16 cellular contexts compared by ENCODE assay signal in genomic region chr20:57625181-57625958, GRCh38. TPM values are rescaled to one million over a fixed set of nuclear protein-coding genes. Genes with fewer than 3 reads are reported as not detected.
DNase-seq lines count a peak whose midpoint lies in the region; ATAC-seq and TF ChIP-seq lines count a peak whose summit lies in the region.
"Had no signal": no experiment of that assay in that cellular context is flagged by ENCODE, and none has a peak within 500 bp of the region (broad histone marks: within the 10 kb centered on the region; RNA-seq: fewer than 3 reads in every experiment).

No MANE protein-coding gene starts in this region.

- no peaks in the 10 kb centered on the region for H3K36me3 ChIP-seq in CD4-positive, CD25-positive, alpha-beta regulatory T cell (ENCODE audit: control insufficient read depth, insufficient read depth, low read length)
- H3K36me3 ChIP-seq: BLaER1, Peyer's patch had no signal

- no peak overlapping the region for H3K4me3 ChIP-seq in CD4-positive, CD25-positive, alpha-beta regulatory T cell (ENCODE audit: low read depth, low read length)
- H3K4me3 ChIP-seq: BLaER1, Peyer's patch had no signal

- H3K27ac ChIP-seq in CD4-positive, CD25-positive, alpha-beta regulatory T cell (ENCODE audit: insufficient read depth, low read length, poor library complexity, severe bottlenecking): no peak overlapping the region
- H3K27ac ChIP-seq in CD4-positive, alpha-beta T cell (ENCODE audit: low read depth, low read length): no peak overlapping the region
- H3K27ac ChIP-seq: BLaER1, Peyer's patch had no signal

- H3K27me3 Mint-ChIP-seq in CD4-positive, CD25-positive, alpha-beta regulatory T cell: no peaks in the 10 kb centered on the region
- H3K27me3 Mint-ChIP-seq in CD4-positive, alpha-beta T cell: no peaks in the 10 kb centered on the region
- H3K27me3 Mint-ChIP-seq in activated CD4-positive, alpha-beta memory T cell treated with anti-CD3 and anti-CD28 coated beads, Interleukin-2, amount 10 ng/mL, durations not matched to agents 7 days and 5 days: peaks cover 28% of the 10 kb centered on the region
- no peaks in the 10 kb centered on the region for H3K27me3 Mint-ChIP-seq in naive thymus-derived CD8-positive, alpha-beta T cell

- intact Hi-C loops in CD4-positive, alpha-beta T cell (cut with DNase I, micrococcal nuclease): loop anchor here in 1 of 2 experiments (10.0 kb wide), 2 partner anchors 759 to 1029 kb away; partner anchors contain the start of genes STX16 and VAPB

- peaks cover 64% of the 10 kb centered on the region for H3K4me1 ChIP-seq in CD4-positive, CD25-positive, alpha-beta regulatory T cell (ENCODE audit: control insufficient read depth, insufficient read depth, low read length, poor library complexity, severe bottlenecking)

- peaks cover 9% of the 10 kb centered on the region for H3K36me3 Mint-ChIP-seq in CD4-positive, CD25-positive, alpha-beta regulatory T cell
- H3K36me3 Mint-ChIP-seq in CD4-positive, alpha-beta T cell (ENCODE audit: low read depth): peaks cover 48% of the 10 kb centered on the region
- H3K36me3 Mint-ChIP-seq in activated CD4-positive, alpha-beta memory T cell treated with anti-CD3 and anti-CD28 coated beads, Interleukin-2, amount 10 ng/mL, durations not matched to agents 7 days and 5 days (ENCODE audit: low read depth): peaks cover 22% of the 10 kb centered on the region
- peaks cover 9 to 24% (median 14%) of the 10 kb centered on the region in 3 donors for H3K36me3 Mint-ChIP-seq in naive thymus-derived CD8-positive, alpha-beta T cell

- ATAC-seq in CD4-positive, CD25-positive, alpha-beta regulatory T cell (ENCODE audit: low read depth in 2 of 2): no peak
- ATAC-seq in CD4-positive, alpha-beta T cell (ENCODE audit: poor library complexity): no peak
- ATAC-seq in naive thymus-derived CD8-positive, alpha-beta T cell: no peak
- ATAC-seq in GM19397 (IDR thresholded peaks at IDR 0.05; ENCODE audit: unreplicated experiment): no peak

- H3K27me3 ChIP-seq in CD4-positive, CD25-positive, alpha-beta regulatory T cell (ENCODE audit: control insufficient read depth, insufficient read depth, low read length): no peaks in the 10 kb centered on the region
- no peaks in the 10 kb centered on the region for H3K27me3 ChIP-seq in CD4-positive, alpha-beta T cell (ENCODE audit: control insufficient read depth, insufficient read depth, low read length)
- H3K27me3 ChIP-seq: BLaER1, Peyer's patch had no signal

- peaks cover 0 to 8% of the 10 kb centered on the region in 2 experiments for H3K9me3 ChIP-seq in CD4-positive, CD25-positive, alpha-beta regulatory T cell (ENCODE audit: control insufficient read depth in 2 of 2, low read length in 2 of 2)
- no peaks in the 10 kb centered on the region for H3K9me3 ChIP-seq in CD4-positive, alpha-beta T cell (ENCODE audit: control insufficient read depth, low read length)

- peaks cover 0 to 6% (median 3%) of the 10 kb centered on the region in 7 donors for H3K9me3 Mint-ChIP-seq in CD4-positive, CD25-positive, alpha-beta regulatory T cell
- H3K9me3 Mint-ChIP-seq in CD4-positive, alpha-beta T cell: peaks cover 3% of the 10 kb centered on the region
- H3K9me3 Mint-ChIP-seq in activated CD4-positive, alpha-beta memory T cell treated with anti-CD3 and anti-CD28 coated beads, Interleukin-2, amount 10 ng/mL, durations not matched to agents 7 days and 5 days: peaks cover 16% of the 10 kb centered on the region
- H3K9me3 Mint-ChIP-seq in naive thymus-derived CD8-positive, alpha-beta T cell: peaks cover 0 to 17% (median 5%) of the 10 kb centered on the region in 9 donors

- peak overlapping the region; percentile 0 to 74 (median 18) for H3K4me3 Mint-ChIP-seq in CD4-positive, CD25-positive, alpha-beta regulatory T cell
- H3K4me3 Mint-ChIP-seq in CD4-positive, alpha-beta T cell: peak overlapping the region; percentile 58
- no peak overlapping the region for H3K4me3 Mint-ChIP-seq in activated CD4-positive, alpha-beta memory T cell treated with anti-CD3 and anti-CD28 coated beads, Interleukin-2, amount 10 ng/mL, durations not matched to agents 7 days and 5 days
- H3K4me3 Mint-ChIP-seq in naive thymus-derived CD8-positive, alpha-beta T cell: peak overlapping the region in 7 of 10 donors; percentile 13 to 96 (median 72)

- POLR2A ChIA-PET in CD4-positive, alpha-beta T cell (lab: Charles Lee): no interaction called here
- POLR2A ChIA-PET in activated CD4-positive, alpha-beta memory T cell treated with anti-CD3 and anti-CD28 coated beads, Interleukin-2, amount 10 ng/mL, durations not matched to agents 7 days and 5 days (lab: Charles Lee): no interaction called here
- POLR2A ChIA-PET in naive thymus-derived CD8-positive, alpha-beta T cell (lab: Charles Lee): no interaction called here

- no peak for TF ChIP-seq CTCF in CD4-positive, alpha-beta T cell (IDR thresholded peaks at IDR 0.05)

- peaks cover 19 to 85% (median 48%) of the 10 kb centered on the region in 4 donors for H3K4me1 Mint-ChIP-seq in CD4-positive, CD25-positive, alpha-beta regulatory T cell
- H3K4me1 Mint-ChIP-seq in CD4-positive, alpha-beta T cell (ENCODE audit: low read depth): peaks cover 85% of the 10 kb centered on the region
- H3K4me1 Mint-ChIP-seq in activated CD4-positive, alpha-beta memory T cell treated with anti-CD3 and anti-CD28 coated beads, Interleukin-2, amount 10 ng/mL, durations not matched to agents 7 days and 5 days: peaks cover 65% of the 10 kb centered on the region
- H3K4me1 Mint-ChIP-seq in naive thymus-derived CD8-positive, alpha-beta T cell: peaks cover 34 to 89% (median 81%) of the 10 kb centered on the region in 4 donors

- peak overlapping the region in 2 of 3 donors; percentile 67 to 83 for H3K27ac Mint-ChIP-seq in CD4-positive, CD25-positive, alpha-beta regulatory T cell
- peak overlapping the region; percentile 30 for H3K27ac Mint-ChIP-seq in CD4-positive, alpha-beta T cell
- no peak overlapping the region for H3K27ac Mint-ChIP-seq in activated CD4-positive, alpha-beta memory T cell treated with anti-CD3 and anti-CD28 coated beads, Interleukin-2, amount 10 ng/mL, durations not matched to agents 7 days and 5 days
- peak overlapping the region in 8 of 10 donors; percentile 48 to 89 (median 74) for H3K27ac Mint-ChIP-seq in naive thymus-derived CD8-positive, alpha-beta T cell

- CTCF ChIA-PET in CD4-positive, alpha-beta T cell (lab: Charles Lee): no interaction called here
- CTCF ChIA-PET in activated CD4-positive, alpha-beta memory T cell treated with anti-CD3 and anti-CD28 coated beads, Interleukin-2, amount 10 ng/mL, durations not matched to agents 7 days and 5 days (lab: Charles Lee): no interaction called here

- DNase-seq in CD4-positive, CD25-positive, alpha-beta regulatory T cell: no peak
- DNase-seq in CD4-positive, alpha-beta T cell: no peak
- DNase-seq in activated CD4-positive, alpha-beta memory T cell treated with anti-CD3 and anti-CD28 coated beads, Interleukin-2, amount 10 ng/mL, durations not matched to agents 7 days and 5 days: peak; percentile 12
- no peak for DNase-seq in naive thymus-derived CD8-positive, alpha-beta T cell
- DNase-seq in ACHN: no peak
- no peak for DNase-seq in activated T-cell treated with anti-CD3 and anti-CD28 coated beads, Interleukin-2, amount 50 U/mL, for 1 hour
- DNase-seq: COR-L47, DMS153, HCEC 1CT, NCI-H1930, NCI-H510A, Peyer's patch, SHP77 had no signal

- in situ Hi-C loops in ACHN (cut with HindIII; ENCODE audit: low pct_ligation_motif_present, low pct_unique_long_range_greater_than_20kb, low sequenced_read_pairs): no loop called here

RNA-seq across cellular contexts. Expression of gene ZBP1, which starts 5.1 kb away (rescaled TPM):
- 67.0 TPM for total RNA-seq in CD4-positive, CD25-positive, alpha-beta regulatory T cell
- 10 to 100 TPM; 12.4 to 33.1 (median 20.3) TPM for polyA plus RNA-seq in CD4-positive, CD25-positive, alpha-beta regulatory T cell
- 10 to 100 TPM; 39.0 to 40.1 TPM for total RNA-seq in CD4-positive, alpha-beta T cell
- total RNA-seq in activated CD4-positive, alpha-beta memory T cell treated with anti-CD3 and anti-CD28 coated beads, Interleukin-2, amount 10 ng/mL, durations not matched to agents 7 days and 5 days: 10 to 100 TPM; 51.9 to 57.7 TPM
- 10 to 100 TPM; 10.2 to 10.5 TPM for total RNA-seq in naive thymus-derived CD8-positive, alpha-beta T cell
- 10 to 100 TPM in 1 of 3 donors, 1 to 10 TPM in 2; 6.2 to 10.9 (median 6.4) TPM for polyA plus RNA-seq in naive thymus-derived CD8-positive, alpha-beta T cell
- total RNA-seq: LHCN-M2 had no signal
